ENCODE assay signal across 23 cellular contexts in genomic region chr22:29200901-29201300, GRCh38. TPM values are rescaled to one million over a fixed set of nuclear protein-coding genes. Genes with fewer than 3 reads are reported as not detected.
DNase-seq lines count a peak whose midpoint lies in the region; ATAC-seq, FAIRE-seq and TF ChIP-seq lines count a peak whose summit lies in the region.
"Had no signal": no experiment of that assay in that cellular context is flagged by ENCODE, and none has a peak within 500 bp of the region (broad histone marks: within the 10 kb centered on the region; RNA-seq: fewer than 3 reads in every experiment).

No MANE protein-coding gene starts in this region.

- H3K4me3 Mint-ChIP-seq in activated CD8-positive, alpha-beta T cell treated with anti-CD3 and anti-CD28 coated beads, Interleukin-2, amount 10 ng/mL, durations not matched to agents 7 days and 5 days, result no peak overlapping the region
- H3K4me3 Mint-ChIP-seq in activated CD8-positive, alpha-beta T cell treated with anti-CD3 and anti-CD28 coated beads for 36 hours, result no peak overlapping the region
- H3K4me3 Mint-ChIP-seq: GM23338 had no signal

- no peak for TF ChIP-seq POLR2A in GM12878 (IDR thresholded peaks at IDR 0.05; ENCODE audit: low read depth, low read length)

- RAD21 ChIA-PET in GM12878 (lab: Charles Lee; ENCODE audit: unreplicated experiment), result interaction anchor here (0.7 to 10.8 kb wide), 3 partner anchors 10 to 129 kb away, joined by 3 to 153 read pairs (median 3); partner anchors contain the start of gene KREMEN1

- H3K4me1 ChIP-seq in GM12878 (ENCODE audit: control insufficient read depth, insufficient read depth, low read length), result peaks cover 45% of the 10 kb centered on the region

- SMC1A ChIA-PET in GM12878 (lab: Charles Lee; ENCODE audit: uncharacterized antibody, unreplicated experiment), result interaction anchor here (0.7 to 16.1 kb wide), 10 partner anchors 9 to 259 kb away, joined by 3 to 165 read pairs (median 6); no protein-coding TSS in a partner anchor

- H2AFZ ChIP-seq in GM12878 (ENCODE audit: control insufficient read depth, low read depth, low read length), result no peak overlapping the region
- H2AFZ ChIP-seq: GM23338 had no signal

- no peak for TF ChIP-seq CTCF in activated CD8-positive, alpha-beta T cell treated with anti-CD3 and anti-CD28 coated beads for 36 hours (IDR thresholded peaks at IDR 0.05)
- TF ChIP-seq CTCF in GM12878 (IDR thresholded peaks at IDR 0.05 in 2 of 3, conservative IDR thresholded peaks at IDR 0.05 in 1 of 3; ENCODE audit: control insufficient read depth in 2 of 3, extremely low read depth in 1 of 3, insufficient read depth in 1 of 3, low read depth in 3 of 3, low read length in 3 of 3), result no peak
- no peak for TF ChIP-seq CTCF in coronary artery (IDR thresholded peaks at IDR 0.05)

- in situ Hi-C loops in GM12878 (cut with MboI), result loop anchor here (5.0 kb wide), 1 partner anchor 34 kb away; no protein-coding TSS in a partner anchor

- H3K36me3 Mint-ChIP-seq in activated CD8-positive, alpha-beta T cell treated with anti-CD3 and anti-CD28 coated beads, Interleukin-2, amount 10 ng/mL, durations not matched to agents 7 days and 5 days (ENCODE audit: low read depth), result no peaks in the 10 kb centered on the region
- H3K36me3 Mint-ChIP-seq in activated CD8-positive, alpha-beta T cell treated with anti-CD3 and anti-CD28 coated beads for 36 hours (ENCODE audit: low read depth), result no peaks in the 10 kb centered on the region

- H3K27me3 Mint-ChIP-seq in activated CD8-positive, alpha-beta T cell treated with anti-CD3 and anti-CD28 coated beads, Interleukin-2, amount 10 ng/mL, durations not matched to agents 7 days and 5 days (ENCODE audit: low read depth), result peaks cover 48% of the 10 kb centered on the region
- H3K27me3 Mint-ChIP-seq in activated CD8-positive, alpha-beta T cell treated with anti-CD3 and anti-CD28 coated beads for 36 hours, result peaks cover 38% of the 10 kb centered on the region

- TF ChIP-seq EP300 in GM12878 (IDR thresholded peaks at IDR 0.05; ENCODE audit: borderline replicate concordance in 1 of 2, control insufficient read depth in 1 of 2, low read depth in 2 of 2, low read length in 2 of 2), result no peak

- BruUV-seq in GM12878 (replicated peaks; lab: Mats Ljungman, UMichigan), result no TSS peak

- no peak for ATAC-seq in activated CD8-positive, alpha-beta T cell treated with anti-CD3 and anti-CD28 coated beads, Interleukin-2, amount 10 ng/mL, durations not matched to agents 7 days and 5 days
- no peak for ATAC-seq in activated CD8-positive, alpha-beta T cell treated with anti-CD3 and anti-CD28 coated beads for 36 hours
- ATAC-seq in GM12878 (no peak), HG03378 (IDR thresholded peaks at IDR 0.05; ENCODE audit: unreplicated experiment) (no peak)
- ATAC-seq: GM23338, HCT116, HepG2, PC-3 had no signal

- CTCF ChIA-PET in activated CD8-positive, alpha-beta T cell treated with anti-CD3 and anti-CD28 coated beads, Interleukin-2, amount 10 ng/mL, durations not matched to agents 7 days and 5 days (lab: Charles Lee), result interaction anchor here (4.6 kb wide), 1 partner anchor 44 kb away, joined by 21 read pairs; no protein-coding TSS in a partner anchor
- CTCF ChIA-PET in activated CD8-positive, alpha-beta T cell treated with anti-CD3 and anti-CD28 coated beads for 36 hours (lab: Charles Lee), result no interaction called here
- CTCF ChIA-PET in GM12878 (lab: Yijun Ruan, JAX), result interaction anchor here (0.7 to 6.7 kb wide), 5 partner anchors 8 to 160 kb away, joined by 3 to 78 read pairs (median 37); no protein-coding TSS in a partner anchor

- peak overlapping the region; percentile 23 for H3K27ac Mint-ChIP-seq in activated CD8-positive, alpha-beta T cell treated with anti-CD3 and anti-CD28 coated beads, Interleukin-2, amount 10 ng/mL, durations not matched to agents 7 days and 5 days
- H3K27ac Mint-ChIP-seq in activated CD8-positive, alpha-beta T cell treated with anti-CD3 and anti-CD28 coated beads for 36 hours, result no peak overlapping the region
- H3K27ac Mint-ChIP-seq: GM23338 had no signal

- H3K27me3 ChIP-seq in H7 (ENCODE audit: control insufficient read depth, insufficient read depth, low read length) (peaks cover 5% of the 10 kb centered on the region; the same call in 1 of the 2 replicates), GM12878 (replicated peaks in 1 of 2; ENCODE audit: control insufficient read depth in 2 of 2, insufficient read depth in 2 of 2, low read length in 1 of 2) (no peaks in the 10 kb centered on the region; a peak in 1 of 4 replicates)

- no peaks in the 10 kb centered on the region for H3K36me3 ChIP-seq in H7 (replicated peaks; ENCODE audit: control insufficient read depth, insufficient read depth, low read length)
- H3K36me3 ChIP-seq in GM12878 (ENCODE audit: control insufficient read depth in 2 of 2, insufficient read depth in 2 of 2, low read length in 1 of 2), result no peaks in the 10 kb centered on the region

- POLR2A ChIA-PET in activated CD8-positive, alpha-beta T cell treated with anti-CD3 and anti-CD28 coated beads, Interleukin-2, amount 10 ng/mL, durations not matched to agents 7 days and 5 days (lab: Charles Lee), result interaction anchor here (0.7 kb wide), 1 partner anchor 154 kb away, joined by 4 read pairs; no protein-coding TSS in a partner anchor
- POLR2A ChIA-PET in activated CD8-positive, alpha-beta T cell treated with anti-CD3 and anti-CD28 coated beads for 36 hours (lab: Charles Lee), result no interaction called here
- POLR2A ChIA-PET in GM12878 (lab: Charles Lee), result interaction anchor here (0.5 to 15.3 kb wide), 5 partner anchors 10 to 267 kb away, joined by 3 to 239 read pairs (median 6); no protein-coding TSS in a partner anchor

- H3K27ac ChIP-seq in GM12878 (ENCODE audit: control insufficient read depth, insufficient read depth) (peak overlapping the region; percentile 4; the same call in 1 of the 2 replicates), coronary artery (no peak overlapping the region)

- no peaks in the 10 kb centered on the region for H3K9me3 Mint-ChIP-seq in activated CD8-positive, alpha-beta T cell treated with anti-CD3 and anti-CD28 coated beads, Interleukin-2, amount 10 ng/mL, durations not matched to agents 7 days and 5 days (ENCODE audit: insufficient read depth)
- no peaks in the 10 kb centered on the region for H3K9me3 Mint-ChIP-seq in activated CD8-positive, alpha-beta T cell treated with anti-CD3 and anti-CD28 coated beads for 36 hours
- H3K9me3 Mint-ChIP-seq: GM23338 had no signal

- H3K4me2 ChIP-seq in GM12878 (ENCODE audit: control insufficient read depth, insufficient read depth), result peak overlapping the region; percentile 61
- H3K4me2 ChIP-seq: GM23338 had no signal

- no peaks in the 10 kb centered on the region for H4K20me1 ChIP-seq in GM12878 (ENCODE audit: control insufficient read depth, insufficient read depth)

- no peaks in the 10 kb centered on the region; the same call in 2 of the 3 replicates for H3K9me3 ChIP-seq in GM12878 (replicated peaks; ENCODE audit: control insufficient read depth, insufficient read depth, low read length)

- TF ChIP-seq RAD21 in GM12878 (IDR thresholded peaks at IDR 0.05; ENCODE audit: insufficient read depth, low read depth, low read length), result no peak

- DNase-seq in activated CD8-positive, alpha-beta T cell treated with anti-CD3 and anti-CD28 coated beads, Interleukin-2, amount 10 ng/mL, durations not matched to agents 7 days and 5 days, result no peak
- DNase-seq in activated CD8-positive, alpha-beta T cell treated with anti-CD3 and anti-CD28 coated beads for 36 hours, result no peak
- DNase-seq in H7 (peak; percentile 22), GM12878 (ENCODE audit: low read depth, low spot score) (no peak), posterior vena cava (ENCODE audit: low spot score) (peak; percentile 43), activated gamma-delta T cell treated with Interleukin-2 at 50 U/mL for 16 hours (no peak), coronary artery (ENCODE audit: low spot score) (no peak)
- DNase-seq: DMS153, KG1, NCI-H1048, NCI-H1436, NCI-H1930, NCI-H226, NCI-H524, NCI-H82, PC-3, RPMI8226, SHP77 treated with DMSO at 0.1 percent for 48 hours had no signal

- 82% methylated on average over 7 of the region's 7 CpGs for WGBS in GM12878 (ENCODE audit: insufficient coverage, insufficient replicate concordance, low lambda C conversion rate, missing lambda C conversion rate)

- peaks cover 15% of the 10 kb centered on the region for H3K79me2 ChIP-seq in GM12878 (ENCODE audit: control insufficient read depth, insufficient read depth, low read length)

- H3K4me3 ChIP-seq in H7 (ENCODE audit: insufficient read depth, low read depth, low read length), result no peak overlapping the region
- no peak overlapping the region for H3K4me3 ChIP-seq in GM12878
- H3K4me3 ChIP-seq in coronary artery, result no peak overlapping the region
- H3K4me3 ChIP-seq: GM23338 had no signal

- no peak for FAIRE-seq in GM12878 (lab: Jason Lieb, UNC)
- FAIRE-seq: GM19239, HepG2 had no signal

- H3K9ac ChIP-seq in GM12878 (ENCODE audit: control insufficient read depth, insufficient read depth, low read length), result no peak overlapping the region

- H3K4me1 Mint-ChIP-seq in activated CD8-positive, alpha-beta T cell treated with anti-CD3 and anti-CD28 coated beads, Interleukin-2, amount 10 ng/mL, durations not matched to agents 7 days and 5 days (ENCODE audit: low read depth), result peaks cover 29% of the 10 kb centered on the region
- peaks cover 21% of the 10 kb centered on the region for H3K4me1 Mint-ChIP-seq in activated CD8-positive, alpha-beta T cell treated with anti-CD3 and anti-CD28 coated beads for 36 hours (ENCODE audit: low read depth)

- intact Hi-C loops in activated CD8-positive, alpha-beta T cell treated with anti-CD3 and anti-CD28 coated beads for 36 hours (cut with micrococcal nuclease), result no loop called here
- intact Hi-C loops in GM12878 (cut with micrococcal nuclease; ENCODE audit: unreplicated experiment), result loop anchor here (5.0 kb wide), 1 partner anchor 124 kb away; no protein-coding TSS in a partner anchor
- intact Hi-C loops in posterior vena cava (cut with DNase I), result no loop called here

RNA-seq across cellular contexts. Expression of gene EMID1, which starts 4.8 kb away (rescaled TPM):
- not detected for total RNA-seq in activated CD8-positive, alpha-beta T cell treated with anti-CD3 and anti-CD28 coated beads, Interleukin-2, amount 10 ng/mL, durations not matched to agents 7 days and 5 days
- under 1 TPM in 1 of 2 experiments, not detected in 1; 0.14 TPM for total RNA-seq in activated CD8-positive, alpha-beta T cell treated with anti-CD3 and anti-CD28 coated beads for 36 hours
- 4.5 and 5.6 TPM in 2 replicates for total RNA-seq in H7 (2014; rRNA removed; shearing (Covaris generic))
- 185 and 191 TPM in 2 replicates for total RNA-seq in GM12878 (2013; cell fraction: nucleolus; rRNA removed)
- total RNA-seq in GM12878 (2014; rRNA removed) (12.0 and 19.4 TPM in 2 replicates), GM12878 (2014; rRNA removed; fragmentation: Illumina TruSeq; extraction: Trizol) (4.3 and 5.8 TPM in 2 replicates), GM12878 (2021) (17.5 and 18.3 TPM in 2 replicates), posterior vena cava (1 to 10 TPM; 1.4 to 2.4 TPM)
- polyA plus RNA-seq in GM12878 (2011; ENCODE audit: low read depth), result 2.5 TPM
- polyA plus RNA-seq in GM12878 (2011; rRNA removed) (29.3 and 60.3 TPM in 2 replicates), GM12878 (2014; fragmentation: Illumina TruSeq; extraction: Trizol) (0.54 and 2.3 TPM in 2 replicates), GM12878 (2014; fragmentation: Nextera tagmentation; extraction: Ambion mirVana) (1 to 10 TPM; 1.2 to 2.3 TPM), GM12878 (2014; rRNA removed) (20.7 and 23.8 TPM in 2 replicates), GM12878 (2016; fragmentation: Nextera tagmentation; extraction: Ambion mirVana) (10 to 100 TPM in 1 of 2 experiments, 1 to 10 TPM in 1; 10.0 to 13.9 TPM)
- 73.9 and 121 TPM in 2 replicates for polyA plus RNA-seq in GM12878 (2011; cell fraction: cytosol; rRNA removed)
- 196 and 245 TPM in 2 replicates for polyA plus RNA-seq in GM12878 (2011; cell fraction: nucleus; rRNA removed)
- 7.6 and 8.4 TPM in 2 replicates for polyA plus RNA-seq in GM12878 (2012)
- polyA minus RNA-seq in GM12878 (2011; rRNA and poly(A)+ RNA removed), result 53.3 and 85.9 TPM in 2 replicates
- 22.1 and 26.0 TPM in 2 replicates for polyA minus RNA-seq in GM12878 (2011; cell fraction: cytosol; rRNA and poly(A)+ RNA removed)
- 59.2 and 86.3 TPM in 2 replicates for polyA minus RNA-seq in GM12878 (2011; cell fraction: nucleus; rRNA and poly(A)+ RNA removed)

Comparison
In these comparisons a context has a peak if more than half of its experiments do, and no peak if none do; other contexts are left out.
1. DNase-seq: peak in H7 (single experiment) and posterior vena cava (single experiment); none in activated CD8-positive, alpha-beta T cell treated with anti-CD3 and anti-CD28 coated beads, Interleukin-2, amount 10 ng/mL, durations not matched to agents 7 days and 5 days (single experiment), activated CD8-positive, alpha-beta T cell treated with anti-CD3 and anti-CD28 coated beads for 36 hours (single experiment), GM12878 (single experiment), activated gamma-delta T cell treated with Interleukin-2 at 50 U/mL for 16 hours (single experiment) and coronary artery (single experiment).